ENCODE assay signal across 1 cellular context in the genomic region with DNA sequence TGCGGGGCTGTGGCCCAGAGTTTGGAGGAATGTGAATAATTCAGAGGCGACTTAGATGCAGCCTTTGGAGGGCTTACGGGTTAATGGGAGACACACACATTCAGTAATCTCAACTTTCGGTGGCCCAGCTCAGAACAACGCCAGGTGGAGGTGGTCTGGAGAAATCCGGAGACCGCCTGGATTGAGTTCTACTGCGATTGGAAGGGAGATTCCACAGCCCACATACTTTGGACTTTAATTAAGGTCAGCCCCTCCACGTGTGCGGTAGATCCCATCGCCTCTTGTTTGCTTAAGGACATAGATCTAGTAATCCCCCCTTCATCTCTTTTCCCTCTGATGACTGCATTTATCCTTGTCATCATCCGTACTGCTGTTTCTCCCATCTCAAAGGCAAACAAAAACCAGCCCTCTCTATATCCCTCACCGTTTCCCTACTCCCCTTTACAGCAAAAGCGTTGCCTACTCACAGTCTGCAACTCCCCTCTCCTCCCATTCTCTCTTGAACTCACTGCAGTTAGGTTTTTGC.
TF ChIP-seq lines count a peak whose summit lies in the region.

No MANE protein-coding gene starts in this region.

TF ChIP-seq in K562, 482 proteins besides CTCF, POLR2A, EP300 and RAD21 (continued from another document and continues in another):
- TF ChIP-seq ZBTB43 (CRISPR knock-in tag; IDR thresholded peaks at IDR 0.05) (peak; percentile 65; the same call in 1 of the 2 replicates), HDAC1 (IDR thresholded peaks at IDR 0.05) (peak in 1 of 2 experiments; percentile 19; a peak in 2 of 4 replicates), ZNF444 (CRISPR knock-in tag; IDR thresholded peaks at IDR 0.05) (no peak), SP2 (IDR thresholded peaks at IDR 0.05; ENCODE audit: extremely low read depth, low read depth, low read length, poor library complexity, severe bottlenecking) (no peak), TCF3 (CRISPR knock-in tag; IDR thresholded peaks at IDR 0.05) (no peak), ATF3 (IDR thresholded peaks at IDR 0.05) (no peak), ATF3 (CRISPR knock-in tag; conservative IDR thresholded peaks at IDR 0.05) (no peak), THRAP3 (IDR thresholded peaks at IDR 0.05; ENCODE audit: borderline replicate concordance) (no peak), TFE3 (CRISPR knock-in tag; IDR thresholded peaks at IDR 0.05) (no peak), BCOR (IDR thresholded peaks at IDR 0.05) (0 out of 2 replicates have a peak, but pooled peaks have one; percentile 5), FOXA3 (CRISPR knock-in tag; conservative IDR thresholded peaks at IDR 0.05 in 1 of 2, IDR thresholded peaks at IDR 0.05 in 1 of 2) (peak; percentile 23 to 42; a peak in 1 of 4 replicates), SMAD3 (CRISPR knock-in tag; conservative IDR thresholded peaks at IDR 0.05) (no peak), MYNN (IDR thresholded peaks at IDR 0.05) (no peak), MYNN (CRISPR knock-in tag; IDR thresholded peaks at IDR 0.05) (no peak), ZNF511 (CRISPR knock-in tag; IDR thresholded peaks at IDR 0.05) (peak; percentile 74; the same call in 1 of the 2 replicates), RBFOX2 (IDR thresholded peaks at IDR 0.05; ENCODE audit: low read depth, low read length) (no peak), SAP30 (IDR thresholded peaks at IDR 0.05; ENCODE audit: borderline replicate concordance, insufficient read depth, low read depth, low read length, poor library complexity, severe bottlenecking) (peak; percentile 78), ZNF224 (CRISPR knock-in tag; IDR thresholded peaks at IDR 0.05) (0 out of 2 replicates have a peak, but pooled peaks have one; percentile 50), ZBTB33 (CRISPR knock-in tag; IDR thresholded peaks at IDR 0.05) (peak; percentile 76; the same call in 1 of the 2 replicates), ZC3H8 (IDR thresholded peaks at IDR 0.05) (0 out of 2 replicates have a peak, but pooled peaks have one; percentile 7), NR2C2 (CRISPR knock-in tag; IDR thresholded peaks at IDR 0.05) (no peak), NR2C2 (tag; IDR thresholded peaks at IDR 0.05) (no peak), HEY1 (CRISPR knock-in tag; IDR thresholded peaks at IDR 0.05; ENCODE audit: borderline replicate concordance) (no peak), NBN (IDR thresholded peaks at IDR 0.05; ENCODE audit: low read depth) (0 out of 2 replicates have a peak, but pooled peaks have one; percentile 20), HDGF (IDR thresholded peaks at IDR 0.05) (no peak), PCBP2 (IDR thresholded peaks at IDR 0.05; ENCODE audit: low read depth, low read length, poor library complexity, severe bottlenecking) (no peak), AFF1 (IDR thresholded peaks at IDR 0.05; ENCODE audit: low read depth in 1 of 2, partially characterized antibody in 2 of 2) (peak; percentile 43 to 58), ZNF76 (CRISPR knock-in tag; IDR thresholded peaks at IDR 0.05; ENCODE audit: borderline replicate concordance) (no peak), RB1 (IDR thresholded peaks at IDR 0.05; ENCODE audit: low read depth) (0 out of 2 replicates have a peak, but pooled peaks have one; percentile 17), ZZZ3 (IDR thresholded peaks at IDR 0.05) (0 out of 2 replicates have a peak, but pooled peaks have one; percentile 15), NCOA1 (IDR thresholded peaks at IDR 0.05; ENCODE audit: low read depth) (no peak), PTTG1 (tag; IDR thresholded peaks at IDR 0.05; ENCODE audit: low read depth) (no peak), SMARCA4 (IDR thresholded peaks at IDR 0.05) (peak; percentile 62; the same call in 1 of the 2 replicates), MCM5 (IDR thresholded peaks at IDR 0.05; ENCODE audit: low read depth) (no peak)
- TF ChIP-seq, protein P1, sequence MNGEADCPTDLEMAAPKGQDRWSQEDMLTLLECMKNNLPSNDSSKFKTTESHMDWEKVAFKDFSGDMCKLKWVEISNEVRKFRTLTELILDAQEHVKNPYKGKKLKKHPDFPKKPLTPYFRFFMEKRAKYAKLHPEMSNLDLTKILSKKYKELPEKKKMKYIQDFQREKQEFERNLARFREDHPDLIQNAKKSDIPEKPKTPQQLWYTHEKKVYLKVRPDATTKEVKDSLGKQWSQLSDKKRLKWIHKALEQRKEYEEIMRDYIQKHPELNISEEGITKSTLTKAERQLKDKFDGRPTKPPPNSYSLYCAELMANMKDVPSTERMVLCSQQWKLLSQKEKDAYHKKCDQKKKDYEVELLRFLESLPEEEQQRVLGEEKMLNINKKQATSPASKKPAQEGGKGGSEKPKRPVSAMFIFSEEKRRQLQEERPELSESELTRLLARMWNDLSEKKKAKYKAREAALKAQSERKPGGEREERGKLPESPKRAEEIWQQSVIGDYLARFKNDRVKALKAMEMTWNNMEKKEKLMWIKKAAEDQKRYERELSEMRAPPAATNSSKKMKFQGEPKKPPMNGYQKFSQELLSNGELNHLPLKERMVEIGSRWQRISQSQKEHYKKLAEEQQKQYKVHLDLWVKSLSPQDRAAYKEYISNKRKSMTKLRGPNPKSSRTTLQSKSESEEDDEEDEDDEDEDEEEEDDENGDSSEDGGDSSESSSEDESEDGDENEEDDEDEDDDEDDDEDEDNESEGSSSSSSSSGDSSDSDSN (IDR thresholded peaks at IDR 0.05; ENCODE audit: borderline replicate concordance in 1 of 2, low read depth in 2 of 2, low read length in 2 of 2): no peak
- TF ChIP-seq, protein P2, sequence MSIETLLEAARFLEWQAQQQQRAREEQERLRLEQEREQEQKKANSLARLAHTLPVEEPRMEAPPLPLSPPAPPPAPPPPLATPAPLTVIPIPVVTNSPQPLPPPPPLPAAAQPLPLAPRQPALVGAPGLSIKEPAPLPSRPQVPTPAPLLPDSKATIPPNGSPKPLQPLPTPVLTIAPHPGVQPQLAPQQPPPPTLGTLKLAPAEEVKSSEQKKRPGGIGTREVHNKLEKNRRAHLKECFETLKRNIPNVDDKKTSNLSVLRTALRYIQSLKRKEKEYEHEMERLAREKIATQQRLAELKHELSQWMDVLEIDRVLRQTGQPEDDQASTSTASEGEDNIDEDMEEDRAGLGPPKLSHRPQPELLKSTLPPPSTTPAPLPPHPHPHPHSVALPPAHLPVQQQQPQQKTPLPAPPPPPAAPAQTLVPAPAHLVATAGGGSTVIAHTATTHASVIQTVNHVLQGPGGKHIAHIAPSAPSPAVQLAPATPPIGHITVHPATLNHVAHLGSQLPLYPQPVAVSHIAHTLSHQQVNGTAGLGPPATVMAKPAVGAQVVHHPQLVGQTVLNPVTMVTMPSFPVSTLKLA (conservative IDR thresholded peaks at IDR 0.05): peak in 1 of 2 experiments; percentile 19; a peak in 1 of 4 replicates
- TF ChIP-seq, protein P3, sequence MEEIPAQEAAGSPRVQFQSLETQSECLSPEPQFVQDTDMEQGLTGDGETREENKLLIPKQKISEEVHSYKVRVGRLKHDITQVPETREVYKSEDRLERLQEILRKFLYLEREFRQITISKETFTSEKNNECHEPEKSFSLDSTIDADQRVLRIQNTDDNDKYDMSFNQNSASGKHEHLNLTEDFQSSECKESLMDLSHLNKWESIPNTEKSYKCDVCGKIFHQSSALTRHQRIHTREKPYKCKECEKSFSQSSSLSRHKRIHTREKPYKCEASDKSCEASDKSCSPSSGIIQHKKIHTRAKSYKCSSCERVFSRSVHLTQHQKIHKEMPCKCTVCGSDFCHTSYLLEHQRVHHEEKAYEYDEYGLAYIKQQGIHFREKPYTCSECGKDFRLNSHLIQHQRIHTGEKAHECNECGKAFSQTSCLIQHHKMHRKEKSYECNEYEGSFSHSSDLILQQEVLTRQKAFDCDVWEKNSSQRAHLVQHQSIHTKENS (CRISPR knock-in tag; IDR thresholded peaks at IDR 0.05): no peak
